Comparison of ENCODE assay signal across 11 cellular contexts in the genomic region with DNA sequence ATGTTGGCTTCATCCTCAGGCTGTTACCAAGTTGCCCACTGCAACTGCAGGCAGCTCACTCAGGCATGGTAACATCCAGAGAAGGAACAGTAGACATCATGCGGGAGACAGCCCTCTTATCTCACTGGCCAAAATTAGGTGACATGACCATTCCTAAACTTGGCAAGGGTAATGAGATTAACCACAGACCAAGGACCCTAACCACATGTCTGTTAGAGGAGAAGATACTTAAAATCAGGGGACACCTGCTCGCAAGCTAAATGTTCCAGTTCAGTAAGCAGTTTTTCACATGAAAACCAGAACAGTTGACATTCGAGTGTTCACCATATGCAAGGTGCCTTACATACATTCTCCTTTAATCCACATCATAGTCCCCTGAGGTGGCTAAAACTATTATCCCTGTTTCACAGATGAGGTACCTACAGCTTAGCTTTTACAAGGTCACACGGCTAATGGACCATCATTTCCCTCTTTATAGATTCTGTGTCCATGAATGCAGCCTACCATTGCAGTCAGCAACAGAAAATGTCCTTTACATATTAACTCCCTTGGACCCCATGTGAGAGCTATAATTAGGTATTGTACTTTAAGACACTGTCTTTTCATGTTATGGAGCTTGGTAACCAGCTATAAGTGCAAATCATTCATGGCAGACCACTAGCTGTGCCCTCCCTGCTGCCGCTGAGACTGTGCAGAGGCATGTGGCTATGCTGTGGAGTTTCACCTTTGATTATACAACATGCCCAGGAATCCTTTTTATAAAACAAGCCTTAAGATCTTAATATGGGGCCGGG.
DNase-seq lines count a peak whose midpoint lies in the region; ATAC-seq and TF ChIP-seq lines count a peak whose summit lies in the region.
"Had no signal": no experiment of that assay in that cellular context is flagged by ENCODE, and none has a peak within 500 bp of the region (broad histone marks: within the 10 kb centered on the region; RNA-seq: fewer than 3 reads in every experiment).

No MANE protein-coding gene starts in this region.

- no peak for TF ChIP-seq EP300 in transverse colon (IDR thresholded peaks at IDR 0.05; ENCODE audit: low read depth)

- peak; percentile 71 for ATAC-seq in GM19043 (IDR thresholded peaks at IDR 0.05; ENCODE audit: low read depth, unreplicated experiment)
- ATAC-seq in HG03135 (IDR thresholded peaks at IDR 0.05; ENCODE audit: unreplicated experiment), result peak; percentile 69
- no peak for ATAC-seq in GM19328 (IDR thresholded peaks at IDR 0.05; ENCODE audit: unreplicated experiment)
- ATAC-seq in foreskin keratinocyte, result no peak
- ATAC-seq in GM18873 (IDR thresholded peaks at IDR 0.05; ENCODE audit: low FRiP score, unreplicated experiment), result no peak
- ATAC-seq: left ventricle myocardium superior had no signal

- H3K9me3 ChIP-seq in transverse colon, result peaks cover 0 to 8% of the 10 kb centered on the region in 2 donors

- TF ChIP-seq POLR2A in transverse colon (IDR thresholded peaks at IDR 0.05), result no peak

- peaks cover 4% of the 10 kb centered on the region for H3K27me3 Mint-ChIP-seq in activated T-helper 1 cell treated with anti-CD3 and anti-CD28 coated beads, Interleukin-12 subunit alpha, Interleukin-12 subunit beta, Interleukin-2, Interleukin-4 antibody, amounts not matched to agents 30 ng/mL and 10 ng/mL and 1 ng/mL, durations not matched to agents 14 hours and 24 hours and 36 hours (ENCODE audit: insufficient read depth)

- peaks cover 17% of the 10 kb centered on the region for H3K36me3 Mint-ChIP-seq in activated T-helper 1 cell treated with anti-CD3 and anti-CD28 coated beads, Interleukin-12 subunit alpha, Interleukin-12 subunit beta, Interleukin-2, Interleukin-4 antibody, amounts not matched to agents 30 ng/mL and 10 ng/mL and 1 ng/mL, durations not matched to agents 14 hours and 24 hours and 36 hours (ENCODE audit: low read depth)

- H3K4me1 ChIP-seq in foreskin keratinocyte, result peaks cover 8% of the 10 kb centered on the region
- H3K4me1 ChIP-seq in transverse colon, result no peaks in the 10 kb centered on the region

- intact Hi-C loops in activated T-helper 1 cell treated with anti-CD3 and anti-CD28 coated beads, Interleukin-12 subunit alpha, Interleukin-12 subunit beta, Interleukin-2, Interleukin-4 antibody, amounts not matched to agents 30 ng/mL and 10 ng/mL and 1 ng/mL, durations not matched to agents 14 hours and 24 hours and 36 hours (cut with micrococcal nuclease), result no loop called here
- intact Hi-C loops in transverse colon (cut with DNase I; ENCODE audit: low total_unique reads), result no loop called here

- H3K4me3 Mint-ChIP-seq in activated T-helper 1 cell treated with anti-CD3 and anti-CD28 coated beads, Interleukin-12 subunit alpha, Interleukin-12 subunit beta, Interleukin-2, Interleukin-4 antibody, amounts not matched to agents 30 ng/mL and 10 ng/mL and 1 ng/mL, durations not matched to agents 14 hours and 24 hours and 36 hours, result no peak overlapping the region

- no peak for TF ChIP-seq CTCF in foreskin keratinocyte (conservative IDR thresholded peaks at IDR 0.05)
- TF ChIP-seq CTCF in transverse colon (IDR thresholded peaks at IDR 0.05), result no peak

- H3K27ac ChIP-seq in foreskin keratinocyte (no peak overlapping the region), transverse colon (no peak overlapping the region)

- peaks cover 24% of the 10 kb centered on the region for H3K4me1 Mint-ChIP-seq in activated T-helper 1 cell treated with anti-CD3 and anti-CD28 coated beads, Interleukin-12 subunit alpha, Interleukin-12 subunit beta, Interleukin-2, Interleukin-4 antibody, amounts not matched to agents 30 ng/mL and 10 ng/mL and 1 ng/mL, durations not matched to agents 14 hours and 24 hours and 36 hours (ENCODE audit: low read depth)

- 92 to 93% methylated on average over 2 to 6 of the region's 6 CpGs for WGBS in transverse colon (ENCODE audit: low coverage in 1 of 2), 2 donors

- H3K27me3 ChIP-seq in foreskin keratinocyte, result no peaks in the 10 kb centered on the region
- H3K27me3 ChIP-seq in transverse colon, result no peaks in the 10 kb centered on the region

- no peak overlapping the region for H3K4me3 ChIP-seq in transverse colon

- no peaks in the 10 kb centered on the region for H3K36me3 ChIP-seq in transverse colon

- peaks cover 16% of the 10 kb centered on the region for H3K9me3 Mint-ChIP-seq in activated T-helper 1 cell treated with anti-CD3 and anti-CD28 coated beads, Interleukin-12 subunit alpha, Interleukin-12 subunit beta, Interleukin-2, Interleukin-4 antibody, amounts not matched to agents 30 ng/mL and 10 ng/mL and 1 ng/mL, durations not matched to agents 14 hours and 24 hours and 36 hours

- DNase-seq in Caki2 (ENCODE audit: low read depth) (peak; percentile 12), foreskin keratinocyte (no peak), transverse colon (no peak)
- no peak for DNase-seq in activated T-helper 1 cell treated with anti-CD3 and anti-CD28 coated beads, Interleukin-12 subunit alpha, Interleukin-12 subunit beta, Interleukin-2, Interleukin-4 antibody, amounts not matched to agents 30 ng/mL and 10 ng/mL and 1 ng/mL, durations not matched to agents 14 hours and 24 hours and 36 hours (ENCODE audit: low spot score)
- DNase-seq: CD4-positive, alpha-beta memory T cell; left ventricle myocardium superior; NCI-H2081 treated with DMSO at 0.1 percent for 48 hours had no signal

- in situ Hi-C loops in Caki2 (cut with HindIII; ENCODE audit: low pct_unique_long_range_greater_than_20kb, low sequenced_read_pairs) (no loop called here), transverse colon (cut with MboI; ENCODE audit: low pct_ligation_motif_present in 1 of 4, low pct_unique_long_range_greater_than_20kb in 1 of 4, low sequenced_read_pairs in 3 of 4) (no loop called here)

- H3K27ac Mint-ChIP-seq in activated T-helper 1 cell treated with anti-CD3 and anti-CD28 coated beads, Interleukin-12 subunit alpha, Interleukin-12 subunit beta, Interleukin-2, Interleukin-4 antibody, amounts not matched to agents 30 ng/mL and 10 ng/mL and 1 ng/mL, durations not matched to agents 14 hours and 24 hours and 36 hours, result peak overlapping the region; percentile 66

Comparison
In these comparisons a context has a peak if more than half of its experiments do, and no peak if none do; other contexts are left out.
1. ATAC-seq: peak in GM19043 (single experiment) and HG03135 (single experiment); none in GM19328 (single experiment), foreskin keratinocyte (single experiment) and GM18873 (single experiment).